ENCODE assay signal across 9 cellular contexts in the genomic region with DNA sequence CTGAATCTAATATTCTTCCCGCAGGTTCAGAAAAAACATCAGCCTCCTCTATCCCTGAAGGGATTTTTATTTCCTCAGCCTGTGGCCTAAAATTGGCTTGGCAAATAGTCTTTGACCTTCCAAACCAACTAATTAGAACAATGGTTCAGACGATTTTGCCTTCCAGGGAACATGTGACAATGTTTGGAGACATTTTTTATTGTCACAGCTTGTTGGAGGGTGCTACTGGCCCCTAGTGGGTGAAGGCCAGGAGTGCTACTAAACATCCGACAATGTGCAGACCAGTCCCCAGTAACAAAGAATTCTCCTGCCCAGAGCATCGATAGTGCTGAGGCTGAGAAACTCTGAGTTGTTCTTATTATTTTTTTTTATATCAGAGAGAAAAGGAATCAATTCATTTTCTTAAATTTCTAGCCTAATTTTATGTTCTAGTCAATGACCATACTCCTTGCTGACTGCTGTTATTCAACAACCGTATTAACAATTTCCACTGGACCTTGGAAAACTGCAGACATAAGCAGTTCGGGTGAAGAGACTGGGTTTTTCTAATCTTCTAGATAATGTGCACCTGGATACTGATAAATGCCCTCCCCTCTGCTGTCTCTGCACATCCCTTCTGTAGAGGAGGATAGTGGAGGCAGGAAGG.
A peak's percentile ranks its signal among the peaks of the same experiment; 100 is the strongest.
DNase-seq lines count a peak whose midpoint lies in the region; ATAC-seq and TF ChIP-seq lines count a peak whose summit lies in the region.
"Had no signal": no experiment of that assay in that cellular context is flagged by ENCODE, and none has a peak within 500 bp of the region (broad histone marks: within the 10 kb centered on the region; RNA-seq: fewer than 3 reads in every experiment).

No MANE protein-coding gene starts in this region.

- H3K9me3 ChIP-seq in adipocyte (ENCODE audit: control insufficient read depth, low read length) = no peaks in the 10 kb centered on the region

- H3K4me3 ChIP-seq in adipocyte (ENCODE audit: low read length) = no peak overlapping the region
- H3K4me3 ChIP-seq in kidney epithelial cell (ENCODE audit: low read depth, low read length) = no peak overlapping the region
- H3K4me3 ChIP-seq: BLaER1 treated with 17β-estradiol and CSF1 and Interleukin-3, amounts not matched to agents 10 nM and 100 nM had no signal

- H3K4me1 ChIP-seq in adipocyte (ENCODE audit: control insufficient read depth, insufficient read depth, low read length) = no peaks in the 10 kb centered on the region
- H3K4me1 ChIP-seq: BLaER1 treated with 17β-estradiol and CSF1 and Interleukin-3, amounts not matched to agents 10 nM and 100 nM had no signal

- TF ChIP-seq CTCF in kidney epithelial cell (IDR thresholded peaks at IDR 0.05; ENCODE audit: insufficient read depth, low read length, poor library complexity, severe bottlenecking) = peak; percentile 74

- H3K36me3 ChIP-seq in adipocyte (ENCODE audit: control insufficient read depth, insufficient read depth, low read length, severe bottlenecking) (no peaks in the 10 kb centered on the region), kidney epithelial cell (ENCODE audit: control insufficient read depth, insufficient read depth, low read length) (no peaks in the 10 kb centered on the region)
- H3K36me3 ChIP-seq: BLaER1 treated with 17β-estradiol and CSF1 and Interleukin-3, amounts not matched to agents 10 nM and 100 nM had no signal

- no peak for ATAC-seq in GM21381 (IDR thresholded peaks at IDR 0.05; ENCODE audit: unreplicated experiment)
- ATAC-seq in HG03565 (IDR thresholded peaks at IDR 0.05; ENCODE audit: unreplicated experiment) = no peak
- no peak for ATAC-seq in HG02588 (IDR thresholded peaks at IDR 0.05; ENCODE audit: unreplicated experiment)

- no peak overlapping the region for H3K9ac ChIP-seq in adipocyte (ENCODE audit: low read length)
- H3K9ac ChIP-seq: BLaER1 treated with 17β-estradiol and CSF1 and Interleukin-3, amounts not matched to agents 10 nM and 100 nM had no signal

- no peaks in the 10 kb centered on the region for H3K27me3 ChIP-seq in adipocyte (replicated peaks; ENCODE audit: control insufficient read depth, insufficient read depth, low read length)
- no peaks in the 10 kb centered on the region for H3K27me3 ChIP-seq in kidney epithelial cell (ENCODE audit: control insufficient read depth, insufficient read depth, low read length)
- H3K27me3 ChIP-seq: BLaER1 treated with 17β-estradiol and CSF1 and Interleukin-3, amounts not matched to agents 10 nM and 100 nM had no signal

- DNase-seq in NCI-H1436 (lab: John Stamatoyannopoulos, UW) (peak; percentile 41), NCI-H1436 treated with DMSO at 0.1 percent for 48 hours (lab: John Stamatoyannopoulos, UW) (no peak), NCI-H1694 treated with DMSO at 0.1 percent for 48 hours (lab: John Stamatoyannopoulos, UW) (peak; percentile 57), adipocyte (ENCODE audit: low read depth) (peak; percentile 46), kidney epithelial cell (ENCODE audit: low read depth) (no peak)

Comparison
In these comparisons a context has a peak if more than half of its experiments do, and no peak if none do; other contexts are left out.
1. DNase-seq: peak in NCI-H1436 (single experiment), NCI-H1694 treated with DMSO at 0.1 percent for 48 hours (single experiment) and adipocyte (single experiment); none in NCI-H1436 treated with DMSO at 0.1 percent for 48 hours (single experiment) and kidney epithelial cell (single experiment).